Comparison of ENCODE assay signal across 21 cellular contexts in genomic region chr1:44020464-44020863, GRCh38.
"Had no signal": no experiment of that assay in that cellular context is flagged by ENCODE, and none has a peak within 500 bp of the region (broad histone marks: within the 10 kb centered on the region; RNA-seq: fewer than 3 reads in every experiment).

No MANE protein-coding gene starts in this region.

- H3K4me1 Mint-ChIP-seq: activated CD4-positive, alpha-beta memory T cell treated with anti-CD3 and anti-CD28 coated beads, Interleukin-2, amount 10 ng/mL, durations not matched to agents 7 days and 5 days; activated CD4-positive, alpha-beta T cell treated with anti-CD3 and anti-CD28 coated beads, Interleukin-2, amount 10 ng/mL, durations not matched to agents 7 days and 5 days; activated naive CD8-positive, alpha-beta T cell treated with anti-CD3 and anti-CD28 coated beads, Interleukin-2, amount 10 ng/mL, durations not matched to agents 7 days and 5 days; T-cell had no signal

- H3K27me3 ChIP-seq: adrenal gland, breast epithelium had no signal

- H3K9me3 ChIP-seq: adrenal gland, breast epithelium had no signal

- H3K36me3 ChIP-seq: adrenal gland, breast epithelium had no signal

- H3K27ac Mint-ChIP-seq: activated CD4-positive, alpha-beta memory T cell treated with anti-CD3 and anti-CD28 coated beads, Interleukin-2, amount 10 ng/mL, durations not matched to agents 7 days and 5 days; activated CD4-positive, alpha-beta T cell treated with anti-CD3 and anti-CD28 coated beads, Interleukin-2, amount 10 ng/mL, durations not matched to agents 7 days and 5 days; activated naive CD8-positive, alpha-beta T cell treated with anti-CD3 and anti-CD28 coated beads, Interleukin-2, amount 10 ng/mL, durations not matched to agents 7 days and 5 days; activated T-cell treated with anti-CD3 and anti-CD28 coated beads, Interleukin-2, amount 50 U/mL, for 72 hours; T-cell had no signal

- DNase-seq: activated CD4-positive, alpha-beta memory T cell treated with anti-CD3 and anti-CD28 coated beads, Interleukin-2, amount 10 ng/mL, durations not matched to agents 7 days and 5 days; activated CD4-positive, alpha-beta T cell treated with anti-CD3 and anti-CD28 coated beads, Interleukin-2, amount 10 ng/mL, durations not matched to agents 7 days and 5 days; activated CD4-positive, CD25-positive, alpha-beta regulatory T cell; activated naive CD4-positive, alpha-beta T cell treated with anti-CD3 and anti-CD28 coated beads, Interleukin-2, amount 50 U/mL, for 16 hours; activated naive CD8-positive, alpha-beta T cell treated with anti-CD3 and anti-CD28 coated beads, Interleukin-2, amount 10 ng/mL, durations not matched to agents 7 days and 5 days; activated T-cell treated with anti-CD3 and anti-CD28 coated beads for 4 hours; activated T-cell treated with anti-CD3 and anti-CD28 coated beads, Interleukin-2, amount 50 U/mL, for 72 hours; adrenal gland; Karpas-422; MM.1S; NCI-H1105 treated with DMSO at 0.1 percent for 48 hours; NCI-H1436 treated with DMSO at 0.1 percent for 48 hours; NCI-H187; NCI-H2081 treated with DMSO at 0.1 percent for 48 hours; PC-9; T-cell; T-helper 2 cell had no signal

- ATAC-seq: activated T-cell treated with anti-CD3 and anti-CD28 coated beads, Interleukin-2, amount 50 U/mL, for 72 hours; K562; T-cell had no signal

- H3K27ac ChIP-seq: adrenal gland, breast epithelium, PC-9, SK-N-MC, VCaP had no signal

- H3K4me1 ChIP-seq: adrenal gland, breast epithelium had no signal

- H3K9me3 Mint-ChIP-seq: activated CD4-positive, alpha-beta memory T cell treated with anti-CD3 and anti-CD28 coated beads, Interleukin-2, amount 10 ng/mL, durations not matched to agents 7 days and 5 days; activated CD4-positive, alpha-beta T cell treated with anti-CD3 and anti-CD28 coated beads, Interleukin-2, amount 10 ng/mL, durations not matched to agents 7 days and 5 days; activated naive CD8-positive, alpha-beta T cell treated with anti-CD3 and anti-CD28 coated beads, Interleukin-2, amount 10 ng/mL, durations not matched to agents 7 days and 5 days; activated T-cell treated with anti-CD3 and anti-CD28 coated beads, Interleukin-2, amount 50 U/mL, for 72 hours; T-cell had no signal

- H3K4me3 ChIP-seq: adrenal gland, breast epithelium, K562, PC-9, SK-N-MC had no signal

- H3K36me3 Mint-ChIP-seq: activated naive CD8-positive, alpha-beta T cell treated with anti-CD3 and anti-CD28 coated beads, Interleukin-2, amount 10 ng/mL, durations not matched to agents 7 days and 5 days; T-cell had no signal

- H3K4me3 Mint-ChIP-seq: activated CD4-positive, alpha-beta memory T cell treated with anti-CD3 and anti-CD28 coated beads, Interleukin-2, amount 10 ng/mL, durations not matched to agents 7 days and 5 days; activated CD4-positive, alpha-beta T cell treated with anti-CD3 and anti-CD28 coated beads, Interleukin-2, amount 10 ng/mL, durations not matched to agents 7 days and 5 days; activated naive CD8-positive, alpha-beta T cell treated with anti-CD3 and anti-CD28 coated beads, Interleukin-2, amount 10 ng/mL, durations not matched to agents 7 days and 5 days; activated T-cell treated with anti-CD3 and anti-CD28 coated beads, Interleukin-2, amount 50 U/mL, for 72 hours; T-cell had no signal
